1 cellular context compared by ENCODE assay signal in the genomic region with DNA sequence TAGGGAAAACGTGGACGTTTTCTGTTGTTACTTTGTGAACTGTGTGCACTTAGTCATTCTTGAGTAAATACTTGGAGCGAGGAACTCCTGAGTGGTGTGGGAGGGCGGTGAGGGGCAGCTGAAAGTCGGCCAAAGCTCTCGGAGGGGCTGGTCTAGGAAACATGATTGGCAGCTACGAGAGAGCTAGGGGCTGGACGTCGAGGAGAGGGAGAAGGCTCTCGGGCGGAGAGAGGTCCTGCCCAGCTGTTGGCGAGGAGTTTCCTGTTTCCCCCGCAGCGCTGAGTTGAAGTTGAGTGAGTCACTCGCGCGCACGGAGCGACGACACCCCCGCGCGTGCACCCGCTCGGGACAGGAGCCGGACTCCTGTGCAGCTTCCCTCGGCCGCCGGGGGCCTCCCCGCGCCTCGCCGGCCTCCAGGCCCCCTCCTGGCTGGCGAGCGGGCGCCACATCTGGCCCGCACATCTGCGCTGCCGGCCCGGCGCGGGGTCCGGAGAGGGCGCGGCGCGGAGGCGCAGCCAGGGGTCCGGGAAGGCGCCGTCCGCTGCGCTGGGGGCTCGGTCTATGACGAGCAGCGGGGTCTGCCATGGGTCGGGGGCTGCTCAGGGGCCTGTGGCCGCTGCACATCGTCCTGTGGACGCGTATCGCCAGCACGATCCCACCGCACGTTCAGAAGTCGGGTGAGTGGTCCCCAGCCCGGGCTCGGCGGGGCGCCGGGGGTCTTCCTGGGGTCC.
TF ChIP-seq lines count a peak whose summit lies in the region.

A gene (plus strand): TSS at position 301 of the 731 bp plus-strand sequence. CDS start 283 bp downstream, at position 584.

TF ChIP-seq in HepG2, 621 proteins besides CTCF, POLR2A, EP300 and RAD21 (continued from another document and continues in another):
- TF ChIP-seq, protein P1, sequence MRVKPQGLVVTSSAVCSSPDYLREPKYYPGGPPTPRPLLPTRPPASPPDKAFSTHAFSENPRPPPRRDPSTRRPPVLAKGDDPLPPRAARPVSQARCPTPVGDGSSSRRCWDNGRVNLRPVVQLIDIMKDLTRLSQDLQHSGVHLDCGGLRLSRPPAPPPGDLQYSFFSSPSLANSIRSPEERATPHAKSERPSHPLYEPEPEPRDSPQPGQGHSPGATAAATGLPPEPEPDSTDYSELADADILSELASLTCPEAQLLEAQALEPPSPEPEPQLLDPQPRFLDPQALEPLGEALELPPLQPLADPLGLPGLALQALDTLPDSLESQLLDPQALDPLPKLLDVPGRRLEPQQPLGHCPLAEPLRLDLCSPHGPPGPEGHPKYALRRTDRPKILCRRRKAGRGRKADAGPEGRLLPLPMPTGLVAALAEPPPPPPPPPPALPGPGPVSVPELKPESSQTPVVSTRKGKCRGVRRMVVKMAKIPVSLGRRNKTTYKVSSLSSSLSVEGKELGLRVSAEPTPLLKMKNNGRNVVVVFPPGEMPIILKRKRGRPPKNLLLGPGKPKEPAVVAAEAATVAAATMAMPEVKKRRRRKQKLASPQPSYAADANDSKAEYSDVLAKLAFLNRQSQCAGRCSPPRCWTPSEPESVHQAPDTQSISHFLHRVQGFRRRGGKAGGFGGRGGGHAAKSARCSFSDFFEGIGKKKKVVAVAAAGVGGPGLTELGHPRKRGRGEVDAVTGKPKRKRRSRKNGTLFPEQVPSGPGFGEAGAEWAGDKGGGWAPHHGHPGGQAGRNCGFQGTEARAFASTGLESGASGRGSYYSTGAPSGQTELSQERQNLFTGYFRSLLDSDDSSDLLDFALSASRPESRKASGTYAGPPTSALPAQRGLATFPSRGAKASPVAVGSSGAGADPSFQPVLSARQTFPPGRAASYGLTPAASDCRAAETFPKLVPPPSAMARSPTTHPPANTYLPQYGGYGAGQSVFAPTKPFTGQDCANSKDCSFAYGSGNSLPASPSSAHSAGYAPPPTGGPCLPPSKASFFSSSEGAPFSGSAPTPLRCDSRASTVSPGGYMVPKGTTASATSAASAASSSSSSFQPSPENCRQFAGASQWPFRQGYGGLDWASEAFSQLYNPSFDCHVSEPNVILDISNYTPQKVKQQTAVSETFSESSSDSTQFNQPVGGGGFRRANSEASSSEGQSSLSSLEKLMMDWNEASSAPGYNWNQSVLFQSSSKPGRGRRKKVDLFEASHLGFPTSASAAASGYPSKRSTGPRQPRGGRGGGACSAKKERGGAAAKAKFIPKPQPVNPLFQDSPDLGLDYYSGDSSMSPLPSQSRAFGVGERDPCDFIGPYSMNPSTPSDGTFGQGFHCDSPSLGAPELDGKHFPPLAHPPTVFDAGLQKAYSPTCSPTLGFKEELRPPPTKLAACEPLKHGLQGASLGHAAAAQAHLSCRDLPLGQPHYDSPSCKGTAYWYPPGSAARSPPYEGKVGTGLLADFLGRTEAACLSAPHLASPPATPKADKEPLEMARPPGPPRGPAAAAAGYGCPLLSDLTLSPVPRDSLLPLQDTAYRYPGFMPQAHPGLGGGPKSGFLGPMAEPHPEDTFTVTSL (CRISPR knock-in tag; IDR thresholded peaks at IDR 0.05; ENCODE audit: borderline replicate concordance), result peak; percentile 86
- TF ChIP-seq, protein P2, sequence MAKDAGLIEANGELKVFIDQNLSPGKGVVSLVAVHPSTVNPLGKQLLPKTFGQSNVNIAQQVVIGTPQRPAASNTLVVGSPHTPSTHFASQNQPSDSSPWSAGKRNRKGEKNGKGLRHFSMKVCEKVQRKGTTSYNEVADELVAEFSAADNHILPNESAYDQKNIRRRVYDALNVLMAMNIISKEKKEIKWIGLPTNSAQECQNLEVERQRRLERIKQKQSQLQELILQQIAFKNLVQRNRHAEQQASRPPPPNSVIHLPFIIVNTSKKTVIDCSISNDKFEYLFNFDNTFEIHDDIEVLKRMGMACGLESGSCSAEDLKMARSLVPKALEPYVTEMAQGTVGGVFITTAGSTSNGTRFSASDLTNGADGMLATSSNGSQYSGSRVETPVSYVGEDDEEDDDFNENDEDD (CRISPR knock-in tag; IDR thresholded peaks at IDR 0.05; ENCODE audit: borderline replicate concordance), result peak; percentile 70; the same call in 1 of the 2 replicates
- TF ChIP-seq ZNF264 (CRISPR knock-in tag; IDR thresholded peaks at IDR 0.05), result peak; percentile 70
- no peak for TF ChIP-seq SOX6 (IDR thresholded peaks at IDR 0.05)
- peak; percentile 93 for TF ChIP-seq SOX6 (CRISPR knock-in tag; IDR thresholded peaks at IDR 0.05)
- peak; percentile 98 for TF ChIP-seq MED1 (CRISPR knock-in tag; IDR thresholded peaks at IDR 0.05)
- peak; percentile 61; the same call in 1 of the 2 replicates for TF ChIP-seq ARNTL (CRISPR knock-in tag; IDR thresholded peaks at IDR 0.05)
- TF ChIP-seq ZNF878 (CRISPR knock-in tag; IDR thresholded peaks at IDR 0.05), result peak; percentile 95
- TF ChIP-seq, protein P3, sequence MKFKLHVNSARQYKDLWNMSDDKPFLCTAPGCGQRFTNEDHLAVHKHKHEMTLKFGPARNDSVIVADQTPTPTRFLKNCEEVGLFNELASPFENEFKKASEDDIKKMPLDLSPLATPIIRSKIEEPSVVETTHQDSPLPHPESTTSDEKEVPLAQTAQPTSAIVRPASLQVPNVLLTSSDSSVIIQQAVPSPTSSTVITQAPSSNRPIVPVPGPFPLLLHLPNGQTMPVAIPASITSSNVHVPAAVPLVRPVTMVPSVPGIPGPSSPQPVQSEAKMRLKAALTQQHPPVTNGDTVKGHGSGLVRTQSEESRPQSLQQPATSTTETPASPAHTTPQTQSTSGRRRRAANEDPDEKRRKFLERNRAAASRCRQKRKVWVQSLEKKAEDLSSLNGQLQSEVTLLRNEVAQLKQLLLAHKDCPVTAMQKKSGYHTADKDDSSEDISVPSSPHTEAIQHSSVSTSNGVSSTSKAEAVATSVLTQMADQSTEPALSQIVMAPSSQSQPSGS (CRISPR knock-in tag; IDR thresholded peaks at IDR 0.05), result peak; percentile 56; the same call in 1 of the 2 replicates
- peak; percentile 79; the same call in 1 of the 2 replicates for TF ChIP-seq BRD4 (CRISPR knock-in tag; IDR thresholded peaks at IDR 0.05)
- TF ChIP-seq ATF1 (CRISPR knock-in tag; IDR thresholded peaks at IDR 0.05), result no peak
- TF ChIP-seq, protein P4, sequence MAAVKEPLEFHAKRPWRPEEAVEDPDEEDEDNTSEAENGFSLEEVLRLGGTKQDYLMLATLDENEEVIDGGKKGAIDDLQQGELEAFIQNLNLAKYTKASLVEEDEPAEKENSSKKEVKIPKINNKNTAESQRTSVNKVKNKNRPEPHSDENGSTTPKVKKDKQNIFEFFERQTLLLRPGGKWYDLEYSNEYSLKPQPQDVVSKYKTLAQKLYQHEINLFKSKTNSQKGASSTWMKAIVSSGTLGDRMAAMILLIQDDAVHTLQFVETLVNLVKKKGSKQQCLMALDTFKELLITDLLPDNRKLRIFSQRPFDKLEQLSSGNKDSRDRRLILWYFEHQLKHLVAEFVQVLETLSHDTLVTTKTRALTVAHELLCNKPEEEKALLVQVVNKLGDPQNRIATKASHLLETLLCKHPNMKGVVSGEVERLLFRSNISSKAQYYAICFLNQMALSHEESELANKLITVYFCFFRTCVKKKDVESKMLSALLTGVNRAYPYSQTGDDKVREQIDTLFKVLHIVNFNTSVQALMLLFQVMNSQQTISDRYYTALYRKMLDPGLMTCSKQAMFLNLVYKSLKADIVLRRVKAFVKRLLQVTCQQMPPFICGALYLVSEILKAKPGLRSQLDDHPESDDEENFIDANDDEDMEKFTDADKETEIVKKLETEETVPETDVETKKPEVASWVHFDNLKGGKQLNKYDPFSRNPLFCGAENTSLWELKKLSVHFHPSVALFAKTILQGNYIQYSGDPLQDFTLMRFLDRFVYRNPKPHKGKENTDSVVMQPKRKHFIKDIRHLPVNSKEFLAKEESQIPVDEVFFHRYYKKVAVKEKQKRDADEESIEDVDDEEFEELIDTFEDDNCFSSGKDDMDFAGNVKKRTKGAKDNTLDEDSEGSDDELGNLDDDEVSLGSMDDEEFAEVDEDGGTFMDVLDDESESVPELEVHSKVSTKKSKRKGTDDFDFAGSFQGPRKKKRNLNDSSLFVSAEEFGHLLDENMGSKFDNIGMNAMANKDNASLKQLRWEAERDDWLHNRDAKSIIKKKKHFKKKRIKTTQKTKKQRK (IDR thresholded peaks at IDR 0.05; ENCODE audit: low read length), result no peak
- TF ChIP-seq, protein P5, sequence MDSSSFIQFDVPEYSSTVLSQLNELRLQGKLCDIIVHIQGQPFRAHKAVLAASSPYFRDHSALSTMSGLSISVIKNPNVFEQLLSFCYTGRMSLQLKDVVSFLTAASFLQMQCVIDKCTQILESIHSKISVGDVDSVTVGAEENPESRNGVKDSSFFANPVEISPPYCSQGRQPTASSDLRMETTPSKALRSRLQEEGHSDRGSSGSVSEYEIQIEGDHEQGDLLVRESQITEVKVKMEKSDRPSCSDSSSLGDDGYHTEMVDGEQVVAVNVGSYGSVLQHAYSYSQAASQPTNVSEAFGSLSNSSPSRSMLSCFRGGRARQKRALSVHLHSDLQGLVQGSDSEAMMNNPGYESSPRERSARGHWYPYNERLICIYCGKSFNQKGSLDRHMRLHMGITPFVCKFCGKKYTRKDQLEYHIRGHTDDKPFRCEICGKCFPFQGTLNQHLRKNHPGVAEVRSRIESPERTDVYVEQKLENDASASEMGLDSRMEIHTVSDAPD (CRISPR knock-in tag; IDR thresholded peaks at IDR 0.05), result 0 out of 2 replicates have a peak, but pooled peaks have one; percentile 32
- TF ChIP-seq, protein P6, sequence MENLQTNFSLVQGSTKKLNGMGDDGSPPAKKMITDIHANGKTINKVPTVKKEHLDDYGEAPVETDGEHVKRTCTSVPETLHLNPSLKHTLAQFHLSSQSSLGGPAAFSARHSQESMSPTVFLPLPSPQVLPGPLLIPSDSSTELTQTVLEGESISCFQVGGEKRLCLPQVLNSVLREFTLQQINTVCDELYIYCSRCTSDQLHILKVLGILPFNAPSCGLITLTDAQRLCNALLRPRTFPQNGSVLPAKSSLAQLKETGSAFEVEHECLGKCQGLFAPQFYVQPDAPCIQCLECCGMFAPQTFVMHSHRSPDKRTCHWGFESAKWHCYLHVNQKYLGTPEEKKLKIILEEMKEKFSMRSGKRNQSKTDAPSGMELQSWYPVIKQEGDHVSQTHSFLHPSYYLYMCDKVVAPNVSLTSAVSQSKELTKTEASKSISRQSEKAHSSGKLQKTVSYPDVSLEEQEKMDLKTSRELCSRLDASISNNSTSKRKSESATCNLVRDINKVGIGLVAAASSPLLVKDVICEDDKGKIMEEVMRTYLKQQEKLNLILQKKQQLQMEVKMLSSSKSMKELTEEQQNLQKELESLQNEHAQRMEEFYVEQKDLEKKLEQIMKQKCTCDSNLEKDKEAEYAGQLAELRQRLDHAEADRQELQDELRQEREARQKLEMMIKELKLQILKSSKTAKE (CRISPR knock-in tag; IDR thresholded peaks at IDR 0.05; ENCODE audit: borderline replicate concordance), result peak; percentile 54; the same call in 1 of the 2 replicates
- TF ChIP-seq SP1 (IDR thresholded peaks at IDR 0.05), result no peak
- peak; percentile 32; the same call in 1 of the 2 replicates for TF ChIP-seq SP1 (CRISPR knock-in tag; IDR thresholded peaks at IDR 0.05)
- no peak; the same call in 1 of the 2 replicates for TF ChIP-seq MBD4 (IDR thresholded peaks at IDR 0.05; ENCODE audit: borderline replicate concordance, low read length)
- TF ChIP-seq ZNF83 (CRISPR knock-in tag; IDR thresholded peaks at IDR 0.05; ENCODE audit: borderline replicate concordance), result no peak
- peak; percentile 87 for TF ChIP-seq PPARG (CRISPR knock-in tag; conservative IDR thresholded peaks at IDR 0.05)
- TF ChIP-seq, protein P7, sequence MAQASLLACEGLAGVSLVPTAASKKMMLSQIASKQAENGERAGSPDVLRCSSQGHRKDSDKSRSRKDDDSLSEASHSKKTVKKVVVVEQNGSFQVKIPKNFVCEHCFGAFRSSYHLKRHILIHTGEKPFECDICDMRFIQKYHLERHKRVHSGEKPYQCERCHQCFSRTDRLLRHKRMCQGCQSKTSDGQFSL (CRISPR knock-in tag; IDR thresholded peaks at IDR 0.05), result no peak; the same call in 1 of the 2 replicates
- peak; percentile 71 for TF ChIP-seq SP4 (CRISPR knock-in tag; IDR thresholded peaks at IDR 0.05)
- TF ChIP-seq HOXA3 (CRISPR knock-in tag; IDR thresholded peaks at IDR 0.05), result peak; percentile 55; the same call in 1 of the 2 replicates
- TF ChIP-seq ZNF230 (CRISPR knock-in tag; IDR thresholded peaks at IDR 0.05), result no peak; the same call in 1 of the 2 replicates
- TF ChIP-seq, protein P8, sequence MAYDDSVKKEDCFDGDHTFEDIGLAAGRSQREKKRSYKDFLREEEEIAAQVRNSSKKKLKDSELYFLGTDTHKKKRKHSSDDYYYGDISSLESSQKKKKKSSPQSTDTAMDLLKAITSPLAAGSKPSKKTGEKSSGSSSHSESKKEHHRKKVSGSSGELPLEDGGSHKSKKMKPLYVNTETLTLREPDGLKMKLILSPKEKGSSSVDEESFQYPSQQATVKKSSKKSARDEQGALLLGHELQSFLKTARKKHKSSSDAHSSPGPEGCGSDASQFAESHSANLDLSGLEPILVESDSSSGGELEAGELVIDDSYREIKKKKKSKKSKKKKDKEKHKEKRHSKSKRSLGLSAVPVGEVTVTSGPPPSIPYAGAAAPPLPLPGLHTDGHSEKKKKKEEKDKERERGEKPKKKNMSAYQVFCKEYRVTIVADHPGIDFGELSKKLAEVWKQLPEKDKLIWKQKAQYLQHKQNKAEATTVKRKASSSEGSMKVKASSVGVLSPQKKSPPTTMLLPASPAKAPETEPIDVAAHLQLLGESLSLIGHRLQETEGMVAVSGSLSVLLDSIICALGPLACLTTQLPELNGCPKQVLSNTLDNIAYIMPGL (CRISPR knock-in tag; IDR thresholded peaks at IDR 0.05; ENCODE audit: borderline replicate concordance in 1 of 2, low read depth in 1 of 2), result peak; percentile 66 to 78; a peak in 3 of 4 replicates
- no peak for TF ChIP-seq ZNF282 (IDR thresholded peaks at IDR 0.05; ENCODE audit: partially characterized antibody)
- TF ChIP-seq HMG20B (CRISPR knock-in tag; conservative IDR thresholded peaks at IDR 0.05), result peak; percentile 54; the same call in 1 of the 2 replicates
- TF ChIP-seq TP53 (CRISPR knock-in tag; conservative IDR thresholded peaks at IDR 0.05), result no peak
- peak; percentile 84; the same call in 1 of the 2 replicates for TF ChIP-seq FOXK2 (IDR thresholded peaks at IDR 0.05)
- peak; percentile 85; the same call in 1 of the 2 replicates for TF ChIP-seq ZSCAN9 (CRISPR knock-in tag; IDR thresholded peaks at IDR 0.05; ENCODE audit: borderline replicate concordance)
- TF ChIP-seq ZNF317 (CRISPR knock-in tag; IDR thresholded peaks at IDR 0.05), result peak; percentile 45; the same call in 1 of the 2 replicates
- TF ChIP-seq ZNF253 (CRISPR knock-in tag; IDR thresholded peaks at IDR 0.05; ENCODE audit: borderline replicate concordance), result 0 out of 2 replicates have a peak, but pooled peaks have one; percentile 52
- TF ChIP-seq, protein P9, sequence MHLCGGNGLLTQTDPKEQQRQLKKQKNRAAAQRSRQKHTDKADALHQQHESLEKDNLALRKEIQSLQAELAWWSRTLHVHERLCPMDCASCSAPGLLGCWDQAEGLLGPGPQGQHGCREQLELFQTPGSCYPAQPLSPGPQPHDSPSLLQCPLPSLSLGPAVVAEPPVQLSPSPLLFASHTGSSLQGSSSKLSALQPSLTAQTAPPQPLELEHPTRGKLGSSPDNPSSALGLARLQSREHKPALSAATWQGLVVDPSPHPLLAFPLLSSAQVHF (CRISPR knock-in tag; IDR thresholded peaks at IDR 0.05), result 0 out of 2 replicates have a peak, but pooled peaks have one; percentile 38
- peak; percentile 80; the same call in 1 of the 2 replicates for TF ChIP-seq FOXJ3 (CRISPR knock-in tag; IDR thresholded peaks at IDR 0.05; ENCODE audit: borderline replicate concordance)
- peak; percentile 88 for TF ChIP-seq KMT2A (CRISPR knock-in tag; IDR thresholded peaks at IDR 0.05)
- no peak; the same call in 1 of the 2 replicates for TF ChIP-seq NFYB (CRISPR knock-in tag; IDR thresholded peaks at IDR 0.05)
- TF ChIP-seq NCOA2 (CRISPR knock-in tag; IDR thresholded peaks at IDR 0.05), result peak; percentile 78
- no peak for TF ChIP-seq RELA (CRISPR knock-in tag; IDR thresholded peaks at IDR 0.05)
- no peak for TF ChIP-seq ZNF652 (CRISPR knock-in tag; IDR thresholded peaks at IDR 0.05; ENCODE audit: borderline replicate concordance, low read depth)
- peak; percentile 83; the same call in 1 of the 2 replicates for TF ChIP-seq MAZ (IDR thresholded peaks at IDR 0.05; ENCODE audit: borderline replicate concordance, low read depth, low read length)
- TF ChIP-seq MAZ (CRISPR knock-in tag; IDR thresholded peaks at IDR 0.05; ENCODE audit: low read depth), result peak; percentile 87
